In the genomic region with DNA sequence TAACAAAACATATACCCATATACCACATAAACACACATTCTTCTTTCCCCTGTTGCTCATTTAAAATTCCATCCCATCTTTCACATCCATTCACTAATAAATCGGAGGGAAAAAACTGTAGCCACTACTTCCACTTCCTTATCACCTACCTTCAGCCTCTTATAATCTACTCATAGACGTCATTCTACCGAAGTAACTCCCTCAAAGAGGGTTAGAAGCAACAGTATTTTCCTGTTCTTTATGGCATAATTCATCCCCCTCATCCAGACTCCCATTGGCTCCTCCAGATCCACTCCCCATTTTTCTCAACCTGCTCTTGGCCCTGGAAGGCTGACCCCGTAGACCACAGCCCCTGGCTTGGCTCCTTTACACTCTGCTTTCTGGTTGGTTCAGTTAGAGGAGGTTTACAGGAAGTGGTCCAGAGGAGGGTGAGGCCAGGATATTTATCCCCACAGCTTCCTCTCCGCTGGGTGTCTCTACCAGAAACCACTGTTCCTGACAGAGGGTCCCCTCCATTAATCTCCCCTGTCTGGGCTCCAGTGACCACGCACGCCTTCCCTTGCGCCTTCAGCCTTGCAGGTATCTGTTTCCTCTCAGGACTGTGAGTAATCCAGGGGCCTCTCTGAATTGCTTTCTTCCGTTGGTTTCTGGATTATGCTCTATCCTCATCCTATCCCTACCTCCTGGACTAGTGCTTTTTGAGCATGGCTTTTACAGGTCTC, we compare ENCODE assay signal across 1 cellular context.
TF ChIP-seq lines count a peak whose summit lies in the region.

No MANE protein-coding gene starts in this region.

TF ChIP-seq in WTC11, 78 proteins besides CTCF, POLR2A, EP300 and RAD21 (continued from another document):
- no peak for TF ChIP-seq MXD4 (CRISPR knock-in tag; IDR thresholded peaks at IDR 0.05; ENCODE audit: borderline replicate concordance)
- no peak for TF ChIP-seq ZNF416 (CRISPR knock-in tag; IDR thresholded peaks at IDR 0.05)
- TF ChIP-seq, protein P1, sequence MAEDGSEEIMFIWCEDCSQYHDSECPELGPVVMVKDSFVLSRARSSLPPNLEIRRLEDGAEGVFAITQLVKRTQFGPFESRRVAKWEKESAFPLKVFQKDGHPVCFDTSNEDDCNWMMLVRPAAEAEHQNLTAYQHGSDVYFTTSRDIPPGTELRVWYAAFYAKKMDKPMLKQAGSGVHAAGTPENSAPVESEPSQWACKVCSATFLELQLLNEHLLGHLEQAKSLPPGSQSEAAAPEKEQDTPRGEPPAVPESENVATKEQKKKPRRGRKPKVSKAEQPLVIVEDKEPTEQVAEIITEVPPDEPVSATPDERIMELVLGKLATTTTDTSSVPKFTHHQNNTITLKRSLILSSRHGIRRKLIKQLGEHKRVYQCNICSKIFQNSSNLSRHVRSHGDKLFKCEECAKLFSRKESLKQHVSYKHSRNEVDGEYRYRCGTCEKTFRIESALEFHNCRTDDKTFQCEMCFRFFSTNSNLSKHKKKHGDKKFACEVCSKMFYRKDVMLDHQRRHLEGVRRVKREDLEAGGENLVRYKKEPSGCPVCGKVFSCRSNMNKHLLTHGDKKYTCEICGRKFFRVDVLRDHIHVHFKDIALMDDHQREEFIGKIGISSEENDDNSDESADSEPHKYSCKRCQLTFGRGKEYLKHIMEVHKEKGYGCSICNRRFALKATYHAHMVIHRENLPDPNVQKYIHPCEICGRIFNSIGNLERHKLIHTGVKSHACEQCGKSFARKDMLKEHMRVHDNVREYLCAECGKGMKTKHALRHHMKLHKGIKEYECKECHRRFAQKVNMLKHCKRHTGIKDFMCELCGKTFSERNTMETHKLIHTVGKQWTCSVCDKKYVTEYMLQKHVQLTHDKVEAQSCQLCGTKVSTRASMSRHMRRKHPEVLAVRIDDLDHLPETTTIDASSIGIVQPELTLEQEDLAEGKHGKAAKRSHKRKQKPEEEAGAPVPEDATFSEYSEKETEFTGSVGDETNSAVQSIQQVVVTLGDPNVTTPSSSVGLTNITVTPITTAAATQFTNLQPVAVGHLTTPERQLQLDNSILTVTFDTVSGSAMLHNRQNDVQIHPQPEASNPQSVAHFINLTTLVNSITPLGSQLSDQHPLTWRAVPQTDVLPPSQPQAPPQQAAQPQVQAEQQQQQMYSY (CRISPR knock-in tag; IDR thresholded peaks at IDR 0.05): no peak
- TF ChIP-seq RELA (CRISPR knock-in tag; IDR thresholded peaks at IDR 0.05; ENCODE audit: borderline replicate concordance): no peak
- TF ChIP-seq, protein P2, sequence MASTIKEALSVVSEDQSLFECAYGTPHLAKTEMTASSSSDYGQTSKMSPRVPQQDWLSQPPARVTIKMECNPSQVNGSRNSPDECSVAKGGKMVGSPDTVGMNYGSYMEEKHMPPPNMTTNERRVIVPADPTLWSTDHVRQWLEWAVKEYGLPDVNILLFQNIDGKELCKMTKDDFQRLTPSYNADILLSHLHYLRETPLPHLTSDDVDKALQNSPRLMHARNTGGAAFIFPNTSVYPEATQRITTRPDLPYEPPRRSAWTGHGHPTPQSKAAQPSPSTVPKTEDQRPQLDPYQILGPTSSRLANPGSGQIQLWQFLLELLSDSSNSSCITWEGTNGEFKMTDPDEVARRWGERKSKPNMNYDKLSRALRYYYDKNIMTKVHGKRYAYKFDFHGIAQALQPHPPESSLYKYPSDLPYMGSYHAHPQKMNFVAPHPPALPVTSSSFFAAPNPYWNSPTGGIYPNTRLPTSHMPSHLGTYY (CRISPR knock-in tag; IDR thresholded peaks at IDR 0.05): no peak
- no peak for TF ChIP-seq SMAD4 (CRISPR knock-in tag; IDR thresholded peaks at IDR 0.05)
- no peak for TF ChIP-seq GABPB1 (CRISPR knock-in tag; IDR thresholded peaks at IDR 0.05)
TF ChIP-seq in WTC11: peak in this region for 0.
